ENCODE assay signal across 22 cellular contexts in the genomic region with DNA sequence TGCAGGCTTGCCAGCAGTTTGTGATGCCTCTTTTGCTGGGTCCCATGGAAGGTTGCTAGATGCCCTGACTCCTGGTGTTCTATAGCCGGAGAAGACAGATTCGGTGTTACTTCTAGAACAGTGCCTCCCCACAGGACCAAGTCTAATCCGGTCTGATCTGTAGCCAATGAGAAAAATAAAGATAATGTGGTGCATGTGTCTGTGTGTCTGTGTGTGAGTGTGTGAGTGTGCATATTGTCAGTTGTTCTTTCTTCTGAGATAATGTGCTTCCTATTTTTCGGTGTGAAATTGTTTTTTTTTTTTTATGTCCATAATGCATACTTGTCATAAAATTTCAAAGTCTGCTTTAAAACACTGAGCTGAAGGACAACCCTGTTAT. TPM values are rescaled to one million over a fixed set of nuclear protein-coding genes. Genes with fewer than 3 reads are reported as not detected.
DNase-seq lines count a peak whose midpoint lies in the region; ATAC-seq, FAIRE-seq and TF ChIP-seq lines count a peak whose summit lies in the region.
"Had no signal": no experiment of that assay in that cellular context is flagged by ENCODE, and none has a peak within 500 bp of the region (broad histone marks: within the 10 kb centered on the region; RNA-seq: fewer than 3 reads in every experiment).

No MANE protein-coding gene starts in this region.

- peak; percentile 37 for FAIRE-seq in astrocyte (lab: Jason Lieb, UNC)
- FAIRE-seq: D721Med, endothelial cell of umbilical vein had no signal

- H3K9me3 ChIP-seq in astrocyte (ENCODE audit: insufficient read depth, low read depth, low read length) (no peaks in the 10 kb centered on the region), thyroid gland (no peaks in the 10 kb centered on the region), prostate gland (no peaks in the 10 kb centered on the region)
- H3K9me3 ChIP-seq: left lung had no signal

- DNase-seq in astrocyte (ENCODE audit: low read depth) (no peak), kidney glomerular epithelial cell (lab: John Stamatoyannopoulos, UW) (peak; percentile 36), thyroid gland (no peak), prostate gland (ENCODE audit: low spot score) (no peak), mucosa of gallbladder (ENCODE audit: low spot score) (no peak)
- DNase-seq in stimulated activated CD4-positive, alpha-beta T cell treated with anti-CD3 and anti-CD28 coated beads, Interleukin-4, amount 100 ng/mL, for 4 hours = no peak
- DNase-seq: activated CD4-positive, alpha-beta T cell treated with anti-CD3 and anti-CD28 coated beads for 4 hours; EL; GM23248; Kasumi-1; left lung; naive thymus-derived CD8-positive, alpha-beta T cell; NCI-H1694 treated with DMSO at 0.1 percent for 48 hours; stimulated activated CD4-positive, alpha-beta T cell treated with anti-CD3 and anti-CD28 coated beads, Interleukin-15, amount 100 ng/mL, for 24 hours had no signal

- no peaks in the 10 kb centered on the region for H4K20me1 ChIP-seq in astrocyte (ENCODE audit: insufficient read depth, low read length)

- WGBS in thyroid gland, 2 donors = 79 to 88% methylated on average over 4 of the region's 4 CpGs
- 42% methylated on average over 4 of the region's 4 CpGs for WGBS in prostate gland

- H3K9ac ChIP-seq in astrocyte (ENCODE audit: low read length) = no peak overlapping the region
- H3K9ac ChIP-seq: GM23248 had no signal

- H3K9me3 Mint-ChIP-seq in astrocyte (ENCODE audit: unreplicated experiment) = no peaks in the 10 kb centered on the region
- H3K9me3 Mint-ChIP-seq: activated naive CD4-positive, alpha-beta T cell treated with anti-CD3 and anti-CD28 coated beads, Interleukin-2, amount 50 U/mL, for 24 hours; activated T-helper 1 cell treated with anti-CD3 and anti-CD28 coated beads, Interleukin-12 subunit alpha, Interleukin-12 subunit beta, Interleukin-2, Interleukin-4 antibody, amounts not matched to agents 30 ng/mL and 10 ng/mL and 1 ng/mL, durations not matched to agents 14 hours and 24 hours and 36 hours; naive thymus-derived CD8-positive, alpha-beta T cell; T-helper 1 cell treated with Interleukin-12 subunit alpha and Interleukin-12 subunit beta and Interleukin-4 antibody, amounts not matched to agents 30 μg/mL and 1 μg/mL, for 36 hours; type B pancreatic cell had no signal

- ATAC-seq in GM21619 (IDR thresholded peaks at IDR 0.05; ENCODE audit: unreplicated experiment) (peak; percentile 15), GM18498 (IDR thresholded peaks at IDR 0.05; ENCODE audit: unreplicated experiment) (no peak)
- ATAC-seq: naive thymus-derived CD8-positive, alpha-beta T cell had no signal

- H3K36me3 ChIP-seq in astrocyte (ENCODE audit: insufficient read depth, low read length) = no peaks in the 10 kb centered on the region
- no peaks in the 10 kb centered on the region for H3K36me3 ChIP-seq in thyroid gland
- no peaks in the 10 kb centered on the region for H3K36me3 ChIP-seq in prostate gland
- H3K36me3 ChIP-seq: left lung had no signal

- H3K4me1 ChIP-seq in astrocyte (ENCODE audit: insufficient read depth, low read length) (peaks cover 7% of the 10 kb centered on the region), thyroid gland (peaks cover 26 to 36% of the 10 kb centered on the region in 2 donors), prostate gland (replicated peaks) (no peaks in the 10 kb centered on the region)

- intact Hi-C loops in thyroid gland (cut with DNase I) = no loop called here
- intact Hi-C loops in prostate gland (cut with DNase I) = no loop called here

- no peaks in the 10 kb centered on the region for H3K27me3 ChIP-seq in astrocyte (ENCODE audit: insufficient read depth, low read length)
- H3K27me3 ChIP-seq in thyroid gland = no peaks in the 10 kb centered on the region
- no peaks in the 10 kb centered on the region for H3K27me3 ChIP-seq in prostate gland (replicated peaks; ENCODE audit: insufficient read depth)
- H3K27me3 ChIP-seq: left lung had no signal

- H3K79me2 ChIP-seq in astrocyte (ENCODE audit: insufficient read depth, low read length) = no peaks in the 10 kb centered on the region

- peaks cover 35% of the 10 kb centered on the region for H3K4me1 Mint-ChIP-seq in astrocyte (ENCODE audit: low read depth, unreplicated experiment)

- no peak overlapping the region for H2AFZ ChIP-seq in astrocyte (ENCODE audit: low read depth, low read length)
- H2AFZ ChIP-seq: GM23248 had no signal

- H3K36me3 Mint-ChIP-seq in astrocyte (ENCODE audit: low read depth, unreplicated experiment) = no peaks in the 10 kb centered on the region
- H3K36me3 Mint-ChIP-seq: type B pancreatic cell had no signal

- H3K4me3 ChIP-seq in astrocyte (ENCODE audit: insufficient read depth, low read depth, low read length) = no peak overlapping the region
- H3K4me3 ChIP-seq in thyroid gland (replicated peaks in 1 of 3) = no peak overlapping the region
- H3K4me3 ChIP-seq in prostate gland = no peak overlapping the region
- H3K4me3 ChIP-seq: GM23248, left lung had no signal

- no peak overlapping the region for H3K4me3 Mint-ChIP-seq in astrocyte (ENCODE audit: unreplicated experiment)
- H3K4me3 Mint-ChIP-seq: activated naive CD4-positive, alpha-beta T cell treated with anti-CD3 and anti-CD28 coated beads, Interleukin-2, amount 50 U/mL, for 24 hours; activated T-helper 1 cell treated with anti-CD3 and anti-CD28 coated beads, Interleukin-12 subunit alpha, Interleukin-12 subunit beta, Interleukin-2, Interleukin-4 antibody, amounts not matched to agents 30 ng/mL and 10 ng/mL and 1 ng/mL, durations not matched to agents 14 hours and 24 hours and 36 hours; naive thymus-derived CD8-positive, alpha-beta T cell; T-helper 1 cell treated with Interleukin-12 subunit alpha and Interleukin-12 subunit beta and Interleukin-4 antibody, amounts not matched to agents 30 μg/mL and 1 μg/mL, for 36 hours; type B pancreatic cell had no signal

- H3K27ac ChIP-seq in astrocyte (ENCODE audit: low read depth, low read length) (no peak overlapping the region), thyroid gland (peak overlapping the region; percentile 23 to 97 (median 93)), prostate gland (no peak overlapping the region)
- H3K27ac ChIP-seq: GM23248, left lung had no signal

- H3K27ac Mint-ChIP-seq in astrocyte (ENCODE audit: unreplicated experiment) = no peak overlapping the region
- H3K27ac Mint-ChIP-seq: activated naive CD4-positive, alpha-beta T cell treated with anti-CD3 and anti-CD28 coated beads, Interleukin-2, amount 50 U/mL, for 24 hours; activated T-helper 1 cell treated with anti-CD3 and anti-CD28 coated beads, Interleukin-12 subunit alpha, Interleukin-12 subunit beta, Interleukin-2, Interleukin-4 antibody, amounts not matched to agents 30 ng/mL and 10 ng/mL and 1 ng/mL, durations not matched to agents 14 hours and 24 hours and 36 hours; T-helper 1 cell treated with Interleukin-12 subunit alpha and Interleukin-12 subunit beta and Interleukin-4 antibody, amounts not matched to agents 30 μg/mL and 1 μg/mL, for 36 hours; type B pancreatic cell had no signal

- H3K27me3 Mint-ChIP-seq in astrocyte (ENCODE audit: low read depth, unreplicated experiment) = no peaks in the 10 kb centered on the region
- H3K27me3 Mint-ChIP-seq: activated naive CD4-positive, alpha-beta T cell treated with anti-CD3 and anti-CD28 coated beads, Interleukin-2, amount 50 U/mL, for 24 hours; naive thymus-derived CD8-positive, alpha-beta T cell; type B pancreatic cell had no signal

- TF ChIP-seq CTCF in astrocyte (IDR thresholded peaks at IDR 0.05; ENCODE audit: insufficient read depth, low read depth, low read length) = no peak
- no peak for TF ChIP-seq CTCF in thyroid gland (IDR thresholded peaks at IDR 0.05)
- TF ChIP-seq CTCF in prostate gland (IDR thresholded peaks at IDR 0.05) = no peak

- H3K4me2 ChIP-seq in astrocyte (ENCODE audit: low read length) = no peak overlapping the region

- no peak for TF ChIP-seq POLR2A in thyroid gland (IDR thresholded peaks at IDR 0.05)
- no peak for TF ChIP-seq POLR2A in prostate gland (IDR thresholded peaks at IDR 0.05)

RNA-seq across cellular contexts. Expression of gene ZNRF2, which starts 29.7 kb away (rescaled TPM):
- total RNA-seq in astrocyte (9.2 and 9.9 TPM in 2 replicates), thyroid gland (10 to 100 TPM; 44.2 to 57.4 (median 48.0) TPM), prostate gland (10 to 100 TPM; 23.0 to 35.2 TPM), mucosa of gallbladder (32.8 TPM)

Comparison
In these comparisons a context has a peak if more than half of its experiments do, and no peak if none do; other contexts are left out.
1. H3K27ac ChIP-seq: peak in thyroid gland (3 of 3); none in astrocyte (single experiment) and prostate gland (0 of 2).